In genomic region chr2:37874470-37874869, GRCh38 we compare ENCODE assay signal across 16 cellular contexts. TPM values are rescaled to one million over a fixed set of nuclear protein-coding genes. Genes with fewer than 3 reads are reported as not detected.
DNase-seq lines count a peak whose midpoint lies in the region; ATAC-seq, FAIRE-seq and TF ChIP-seq lines count a peak whose summit lies in the region.
"Had no signal": no experiment of that assay in that cellular context is flagged by ENCODE, and none has a peak within 500 bp of the region (broad histone marks: within the 10 kb centered on the region; RNA-seq: fewer than 3 reads in every experiment).

No MANE protein-coding gene starts in this region.

- WGBS in heart left ventricle, 4 donors = 93 to 98% (median 95%) methylated on average over 7 of the region's 7 CpGs

- H3K36me3 Mint-ChIP-seq in progenitor cell of endocrine pancreas (ENCODE audit: insufficient read depth) (no peaks in the 10 kb centered on the region), T-cell (no peaks in the 10 kb centered on the region)

- peaks cover 0 to 70% (median 47%) of the 10 kb centered on the region in 12 donors for H3K4me1 ChIP-seq in heart left ventricle

- TF ChIP-seq CTCF in progenitor cell of endocrine pancreas (IDR thresholded peaks at IDR 0.05; ENCODE audit: unreplicated experiment) (no peak), heart left ventricle (IDR thresholded peaks at IDR 0.05) (no peak)

- TF ChIP-seq POLR2A in heart left ventricle (IDR thresholded peaks at IDR 0.05) = no peak

- CTCF ChIA-PET in T-cell (lab: Charles Lee) = interaction anchor here (0.6 to 6.9 kb wide), 9 partner anchors 9 to 857 kb away, joined by 3 to 56 read pairs (median 3); no protein-coding TSS in a partner anchor

- H3K4me1 Mint-ChIP-seq in progenitor cell of endocrine pancreas (ENCODE audit: low read depth) = peaks cover 48% of the 10 kb centered on the region
- peaks cover 0 to 10% (median 8%) of the 10 kb centered on the region in 3 donors for H3K4me1 Mint-ChIP-seq in T-cell
- H3K4me1 Mint-ChIP-seq: B cell had no signal

- H3K4me3 Mint-ChIP-seq in progenitor cell of endocrine pancreas (ENCODE audit: low read depth) (peak overlapping the region; percentile 42), T-cell (no peak overlapping the region)
- H3K4me3 Mint-ChIP-seq: B cell; stimulated activated naive CD8-positive, alpha-beta T cell treated with anti-CD3 and anti-CD28 coated beads, Interleukin-15, Interleukin-2, amounts not matched to agents 100 ng/mL and 50 ng/mL, for 24 hours had no signal

- FAIRE-seq in HTR-8/SVneo (lab: Jason Lieb, UNC) = peak; percentile 49
- FAIRE-seq: RCC 7860 had no signal

- peak overlapping the region in 6 of 12 donors; percentile 42 to 84 (median 78) for H3K27ac ChIP-seq in heart left ventricle
- H3K27ac ChIP-seq: dorsolateral prefrontal cortex had no signal

- H3K27me3 Mint-ChIP-seq in progenitor cell of endocrine pancreas (peaks cover 9% of the 10 kb centered on the region), T-cell (peaks cover under 1 to 3% of the 10 kb centered on the region in 2 donors)

- DNase-seq in HTR-8/SVneo (ENCODE audit: insufficient read length, low spot score) (no peak), progenitor cell of endocrine pancreas (ENCODE audit: low spot score, unreplicated experiment) (no peak), kidney tubule cell (ENCODE audit: low spot score) (no peak), T-cell (no peak), inferior parietal cortex (ENCODE audit: extremely low spot score) (no peak), heart left ventricle (no peak)
- DNase-seq: activated naive CD4-positive, alpha-beta T cell treated with Interleukin-2 at 50 U/mL for 16 hours; DMS 273 treated with DMSO at 0.1 percent for 48 hours; dorsolateral prefrontal cortex; left cardiac atrium; NCI-H774 had no signal

- H3K27ac Mint-ChIP-seq in progenitor cell of endocrine pancreas = no peak overlapping the region
- H3K27ac Mint-ChIP-seq in T-cell = no peak overlapping the region
- H3K27ac Mint-ChIP-seq: B cell had no signal

- ATAC-seq in GM18907 (IDR thresholded peaks at IDR 0.05; ENCODE audit: unreplicated experiment) = peak; percentile 71
- ATAC-seq in HG02678 (IDR thresholded peaks at IDR 0.05; ENCODE audit: unreplicated experiment) = peak; percentile 62
- ATAC-seq in T-cell (replicated peaks in 1 of 4) = no peak
- ATAC-seq in heart left ventricle = no peak

- peaks cover 4% of the 10 kb centered on the region for H3K9me3 Mint-ChIP-seq in progenitor cell of endocrine pancreas (ENCODE audit: low read depth)
- H3K9me3 Mint-ChIP-seq in T-cell = no peaks in the 10 kb centered on the region
- H3K9me3 Mint-ChIP-seq: stimulated activated naive CD8-positive, alpha-beta T cell treated with anti-CD3 and anti-CD28 coated beads, Interleukin-15, Interleukin-2, amounts not matched to agents 100 ng/mL and 50 ng/mL, for 24 hours had no signal

- H3K4me3 ChIP-seq in heart left ventricle = no peak overlapping the region
- H3K4me3 ChIP-seq: dorsolateral prefrontal cortex had no signal

- H3K9me3 ChIP-seq in heart left ventricle = no peaks in the 10 kb centered on the region

- no peaks in the 10 kb centered on the region for H3K36me3 ChIP-seq in heart left ventricle

- intact Hi-C loops in heart left ventricle (cut with DNase I) = loop anchor here in 7 of 10 donors (2.0 to 10.0 kb wide), 7 partner anchors 202 to 720 kb away; partner anchors contain the start of gene EIF2AK2 (in 1 of the 7)

- H3K27me3 ChIP-seq in heart left ventricle = no peaks in the 10 kb centered on the region
- H3K27me3 ChIP-seq: dorsolateral prefrontal cortex had no signal

- POLR2A ChIA-PET in T-cell (lab: Charles Lee) = no interaction called here

RNA-seq across cellular contexts. Expression of gene RMDN2, which starts 50.6 kb away (rescaled TPM):
- total RNA-seq in progenitor cell of endocrine pancreas = 9.1 and 9.2 TPM in 2 replicates
- total RNA-seq in T-cell = 1 to 10 TPM; 2.4 to 5.0 (median 3.5) TPM
- total RNA-seq in heart left ventricle = 1 to 10 TPM; 3.4 to 7.2 (median 5.8) TPM
- 1 to 10 TPM; 2.7 to 4.0 TPM for polyA plus RNA-seq in heart left ventricle

Comparison
In these comparisons a context has a peak if more than half of its experiments do, and no peak if none do; other contexts are left out.
1. ATAC-seq: peak in GM18907 (single experiment) and HG02678 (single experiment); none in T-cell (0 of 4) and heart left ventricle (0 of 4).